In genomic region chrX:98407526-98408049, GRCh38 we compare ENCODE assay signal across 24 cellular contexts.
"Had no signal": no experiment of that assay in that cellular context is flagged by ENCODE, and none has a peak within 500 bp of the region (broad histone marks: within the 10 kb centered on the region; RNA-seq: fewer than 3 reads in every experiment).

No MANE protein-coding gene starts in this region.

- H3K27me3 Mint-ChIP-seq: naive B cell; progenitor cell of endocrine pancreas; stimulated activated naive B cell treated with anti-CD40 and anti-IgM and Interleukin-4, amounts not matched to agents 10 μg/mL and 1 μg/mL and 100 μg/mL, for 72 hours had no signal

- H3K27ac ChIP-seq: left ventricle myocardium inferior, ovary, right atrium auricular region, skin epidermis, stomach, testis, thyroid gland, transverse colon, uterus had no signal

- H3K27me3 ChIP-seq: ovary, right atrium auricular region, stomach, testis, thyroid gland, transverse colon, uterus had no signal

- H3K27ac Mint-ChIP-seq: immature natural killer cell; mesothelial cell of epicardium; naive B cell; natural killer cell; progenitor cell of endocrine pancreas; stimulated activated naive B cell treated with anti-CD40 and anti-IgM and Interleukin-4, amounts not matched to agents 10 μg/mL and 1 μg/mL and 100 μg/mL, for 72 hours had no signal

- DNase-seq: hypothalamus; immature natural killer cell; left ventricle myocardium inferior; mesendoderm; naive B cell; natural killer cell; ovary; stimulated activated CD4-positive, alpha-beta T cell treated with anti-CD3 and anti-CD28 coated beads, Interleukin-12 subunit alpha, Interleukin-12 subunit beta, amount 100 ng/mL, for 4 hours; stimulated activated CD4-positive, alpha-beta T cell treated with anti-CD3 and anti-CD28 coated beads, Interleukin-15, amount 100 ng/mL, for 24 hours; stimulated activated CD4-positive, alpha-beta T cell treated with anti-CD3 and anti-CD28 coated beads, Interleukin-2, amount 100 ng/mL, for 24 hours; stimulated activated CD4-positive, alpha-beta T cell treated with anti-CD3 and anti-CD28 coated beads, Interleukin-4, amount 100 ng/mL, for 1 hour; stimulated activated naive B cell treated with anti-CD40 and anti-IgM and Interleukin-4, amounts not matched to agents 10 μg/mL and 1 μg/mL and 100 μg/mL, for 72 hours; stimulated activated naive CD8-positive, alpha-beta T cell treated with anti-CD3 and anti-CD28 coated beads, Interleukin-15, Interleukin-2, amounts not matched to agents 100 U/mL and 50 U/mL, for 24 hours; stomach; testis; thyroid gland; transverse colon; uterus had no signal

- H3K4me3 Mint-ChIP-seq: immature natural killer cell; mesothelial cell of epicardium; naive B cell; natural killer cell; stimulated activated naive B cell treated with anti-CD40 and anti-IgM and Interleukin-4, amounts not matched to agents 10 μg/mL and 1 μg/mL and 100 μg/mL, for 72 hours had no signal

- H3K36me3 ChIP-seq: left ventricle myocardium inferior, ovary, right atrium auricular region, stomach, thyroid gland, transverse colon, uterus had no signal

- H3K36me3 Mint-ChIP-seq: immature natural killer cell; mesothelial cell of epicardium; naive B cell; natural killer cell; stimulated activated naive B cell treated with anti-CD40 and anti-IgM and Interleukin-4, amounts not matched to agents 10 μg/mL and 1 μg/mL and 100 μg/mL, for 72 hours had no signal

- H3K4me1 Mint-ChIP-seq: immature natural killer cell; naive B cell; natural killer cell; stimulated activated naive B cell treated with anti-CD40 and anti-IgM and Interleukin-4, amounts not matched to agents 10 μg/mL and 1 μg/mL and 100 μg/mL, for 72 hours had no signal

- ATAC-seq: natural killer cell; sciatic nerve; stimulated activated naive B cell treated with anti-CD40 and anti-IgM and Interleukin-4, amounts not matched to agents 10 μg/mL and 1 μg/mL and 100 μg/mL, for 72 hours; stimulated activated naive CD8-positive, alpha-beta T cell treated with anti-CD3 and anti-CD28 coated beads, Interleukin-15, Interleukin-2, amounts not matched to agents 100 U/mL and 50 U/mL, for 24 hours had no signal

- H3K4me1 ChIP-seq: left ventricle myocardium inferior, right atrium auricular region, stomach, testis, thyroid gland, transverse colon, uterus had no signal

- H3K4me3 ChIP-seq: left ventricle myocardium inferior, lung, ovary, right atrium auricular region, skin epidermis, stomach, testis, thyroid gland, transverse colon, uterus had no signal
